In the genomic region with DNA sequence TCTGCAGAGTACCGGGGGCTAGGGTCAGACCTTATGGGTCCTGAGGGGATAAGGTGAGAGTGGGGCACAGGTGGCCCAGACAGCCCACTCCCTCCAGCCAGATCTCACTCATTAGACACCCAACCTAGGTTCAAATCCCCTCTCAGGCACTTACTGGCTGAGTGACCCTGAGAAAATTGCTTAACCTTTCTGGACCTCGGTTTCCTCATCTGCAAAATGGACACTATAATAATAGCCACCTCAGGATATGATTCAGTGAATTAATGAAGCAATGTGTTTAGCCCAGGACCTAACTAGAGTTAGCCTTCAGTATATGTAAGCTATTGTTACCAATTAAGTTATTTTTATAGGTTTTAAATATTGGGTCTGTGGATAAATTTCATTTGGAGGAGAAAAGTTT, we compare ENCODE assay signal across 22 cellular contexts.
DNase-seq lines count a peak whose midpoint lies in the region; ATAC-seq, FAIRE-seq and TF ChIP-seq lines count a peak whose summit lies in the region.
"Had no signal": no experiment of that assay in that cellular context is flagged by ENCODE, and none has a peak within 500 bp of the region (broad histone marks: within the 10 kb centered on the region; RNA-seq: fewer than 3 reads in every experiment).

No MANE protein-coding gene starts in this region.

- H3K27me3 Mint-ChIP-seq in HFFc6 (ENCODE audit: insufficient read depth) = peaks cover 2% of the 10 kb centered on the region; the same call in 1 of the 2 replicates
- H3K27me3 Mint-ChIP-seq: B cell; CD4-positive, alpha-beta T cell had no signal

- no peak for DNase-seq in HepG2 (ENCODE audit: low spot score)
- DNase-seq in right lobe of liver = no peak
- no peak for DNase-seq in IMR-90
- DNase-seq in fibroblast of lung (ENCODE audit: low read depth in 2 of 2) = no peak
- DNase-seq in HFFc6 = no peak
- DNase-seq in RCC 7860 (ENCODE audit: low spot score) = no peak
- DNase-seq: 8988T; AML-193; Caco-2; Calu3; CD4-positive, alpha-beta T cell; CD8-positive, alpha-beta T cell; DMS79 treated with DMSO at 0.1 percent for 48 hours; GF-D8 had no signal

- no peaks in the 10 kb centered on the region for H3K9me3 Mint-ChIP-seq in HFFc6
- H3K9me3 Mint-ChIP-seq: CD4-positive, alpha-beta T cell; CD8-positive, alpha-beta T cell had no signal

- WGBS in HepG2 (ENCODE audit: low lambda C conversion rate) = 82% methylated on average over 1 of the region's 2 CpGs
- WGBS in right lobe of liver (ENCODE audit: insufficient coverage, low coverage, low lambda C conversion rate, missing lambda C conversion rate) = 57% methylated on average over 1 of the region's 2 CpGs
- no CpG with 5 or more reads among the region's 2 CpGs for WGBS in IMR-90 (ENCODE audit: extremely low coverage in 2 of 2, insufficient read length in 1 of 2), 2 experiments

- no peak overlapping the region for H2BK120ac ChIP-seq in IMR-90 (ENCODE audit: low read depth, low read length)

- intact Hi-C loops in HepG2 (cut with micrococcal nuclease; ENCODE audit: unreplicated experiment) (no loop called here), right lobe of liver (cut with DNase I) (loop anchor here (5.0 to 10.0 kb wide), 3 partner anchors 135 to 218 kb away; partner anchors contain the start of gene GRK5 (in 1 of the 2)), IMR-90 (cut with micrococcal nuclease) (no loop called here)

- H3K27me3 ChIP-seq in HepG2 (ENCODE audit: control insufficient read depth in 1 of 2, insufficient read depth in 2 of 2, low read length in 2 of 2) (no peaks in the 10 kb centered on the region), right lobe of liver (no peaks in the 10 kb centered on the region), IMR-90 (ENCODE audit: control insufficient read depth, insufficient read depth, low read length) (no peaks in the 10 kb centered on the region), fibroblast of lung (ENCODE audit: control insufficient read depth, insufficient read depth, low read length) (no peaks in the 10 kb centered on the region)

- in situ Hi-C loops in HepG2 (cut with HindIII; ENCODE audit: extremely low pct_ligation_motif_present, low pct_unique_long_range_greater_than_20kb) (loop anchor here (5.0 kb wide), 1 partner anchor 223 kb away; no protein-coding TSS in a partner anchor), IMR-90 (cut with MboI; ENCODE audit: low sequenced_read_pairs) (loop anchor here (5.0 kb wide), 1 partner anchor 213 kb away; the partner anchor contains the start of gene GRK5)

- H3K4me3 ChIP-seq in HepG2 (replicated peaks in 1 of 3; ENCODE audit: insufficient read depth in 1 of 3, low read depth in 2 of 3, low read length in 3 of 3) = no peak overlapping the region
- H3K4me3 ChIP-seq in right lobe of liver = no peak overlapping the region
- H3K4me3 ChIP-seq in IMR-90 (ENCODE audit: insufficient read depth, low read depth, low read length) = no peak overlapping the region
- no peak overlapping the region for H3K4me3 ChIP-seq in fibroblast of lung (replicated peaks in 1 of 4; ENCODE audit: control extremely low read depth in 1 of 4, insufficient read depth in 1 of 4, low read depth in 3 of 4, low read length in 4 of 4)
- H3K4me3 ChIP-seq: BLaER1 treated with 17β-estradiol and CSF1 and Interleukin-3, amounts not matched to agents 10 nM and 100 nM had no signal

- peaks cover 16% of the 10 kb centered on the region for H3K9me1 ChIP-seq in IMR-90 (ENCODE audit: insufficient read depth, low read length)

- H4K20me1 ChIP-seq in HepG2 (ENCODE audit: insufficient read depth, low read length) (no peaks in the 10 kb centered on the region), IMR-90 (ENCODE audit: insufficient read depth, low read length) (peaks cover 17% of the 10 kb centered on the region), fibroblast of lung (ENCODE audit: control insufficient read depth, extremely low read depth, insufficient read depth, low read length) (no peaks in the 10 kb centered on the region)

- H2AK5ac ChIP-seq in IMR-90 (ENCODE audit: low read depth, low read length) = peak overlapping the region; percentile 21; the same call in 1 of the 2 replicates

- no peak overlapping the region for H2AK9ac ChIP-seq in IMR-90 (replicated peaks; ENCODE audit: low read depth, low read length, poor library complexity)

- H2AFZ ChIP-seq in HepG2 (ENCODE audit: low read length) = no peak overlapping the region
- no peak overlapping the region for H2AFZ ChIP-seq in IMR-90 (replicated peaks; ENCODE audit: low read length, poor library complexity)
- no peak overlapping the region for H2AFZ ChIP-seq in fibroblast of lung (ENCODE audit: low read length)

- H3K4me2 ChIP-seq in HepG2 (ENCODE audit: low read depth, low read length) = no peak overlapping the region
- no peak overlapping the region for H3K4me2 ChIP-seq in IMR-90 (ENCODE audit: low read depth, low read length)
- H3K4me2 ChIP-seq in fibroblast of lung (ENCODE audit: extremely low read depth, insufficient read depth, low read length) = no peak overlapping the region

- H3K23ac ChIP-seq in IMR-90 (ENCODE audit: low read depth, low read length) = no peak overlapping the region

- H3K4me1 ChIP-seq in HepG2 (ENCODE audit: insufficient read depth, low read length) (no peaks in the 10 kb centered on the region), right lobe of liver (no peaks in the 10 kb centered on the region), IMR-90 (ENCODE audit: control insufficient read depth, insufficient read depth, low read length) (peaks cover 21% of the 10 kb centered on the region), fibroblast of lung (ENCODE audit: control insufficient read depth, extremely low read depth, insufficient read depth, low read length) (peaks cover 12% of the 10 kb centered on the region)
- H3K4me1 ChIP-seq: Caco-2 had no signal

- H4K8ac ChIP-seq in IMR-90 (ENCODE audit: low read depth in 2 of 2, low read length in 2 of 2) = no peak overlapping the region

- CTCF ChIA-PET in HepG2 (lab: Yijun Ruan, JAX; ENCODE audit: low intra/inter-chr PET ratio, low total read pairs) = interaction anchor here (1.3 kb wide), 1 partner anchor 221 kb away, joined by 4 read pairs; no protein-coding TSS in a partner anchor
- CTCF ChIA-PET in IMR-90 (lab: Yijun Ruan, JAX) = interaction anchor here (0.6 to 1.7 kb wide), 3 partner anchors 38 to 211 kb away, joined by 4 to 7 read pairs (median 4); no protein-coding TSS in a partner anchor

- H3K36me3 ChIP-seq in HepG2 (replicated peaks in 1 of 2; ENCODE audit: control insufficient read depth in 1 of 2, insufficient read depth in 2 of 2, low read length in 2 of 2) (peaks cover 0 to 3% of the 10 kb centered on the region in 2 experiments; a peak in 1 of 5 replicates), right lobe of liver (no peaks in the 10 kb centered on the region), IMR-90 (ENCODE audit: control insufficient read depth, insufficient read depth, low read length) (peaks cover 43% of the 10 kb centered on the region), fibroblast of lung (ENCODE audit: control insufficient read depth, insufficient read depth, low read length) (peaks cover 7% of the 10 kb centered on the region)
- H3K36me3 ChIP-seq: BLaER1 treated with 17β-estradiol and CSF1 and Interleukin-3, amounts not matched to agents 10 nM and 100 nM had no signal

- peaks cover 14 to 56% of the 10 kb centered on the region in 2 experiments; a peak in 3 of 4 replicates for H3K79me1 ChIP-seq in IMR-90 (ENCODE audit: low read depth in 1 of 2, low read length in 2 of 2)

- H2BK5ac ChIP-seq in IMR-90 (ENCODE audit: low read depth, low read length, poor library complexity, severe bottlenecking) = no peak overlapping the region

- H3K56ac ChIP-seq in IMR-90 (ENCODE audit: extremely low read depth, insufficient read depth, low read length) = no peak overlapping the region

- dilution Hi-C loops in IMR-90 (cut with HindIII; ENCODE audit: low sequenced_read_pairs, unreplicated experiment) = no loop called here

- H4K5ac ChIP-seq in IMR-90 (ENCODE audit: low read depth, low read length) = no peak overlapping the region

- no peaks in the 10 kb centered on the region for H3K9me3 ChIP-seq in HepG2 (ENCODE audit: low read length)
- H3K9me3 ChIP-seq in right lobe of liver = no peaks in the 10 kb centered on the region
- H3K9me3 ChIP-seq in IMR-90 (ENCODE audit: control insufficient read depth, insufficient read depth, low read length) = no peaks in the 10 kb centered on the region
- no peaks in the 10 kb centered on the region for H3K9me3 ChIP-seq in fibroblast of lung (ENCODE audit: control insufficient read depth, insufficient read depth, low read depth, low read length)
- H3K9me3 ChIP-seq: BLaER1 treated with 17β-estradiol and CSF1 and Interleukin-3, amounts not matched to agents 10 nM and 100 nM; Caco-2 had no signal

- H3K27ac ChIP-seq in HepG2 (ENCODE audit: extremely low read length, insufficient read depth, low read length) (no peak overlapping the region), right lobe of liver (no peak overlapping the region), IMR-90 (ENCODE audit: insufficient read depth, low read length) (no peak overlapping the region), fibroblast of lung (ENCODE audit: insufficient read depth, low read length) (peak overlapping the region; percentile 7)
- H3K27ac ChIP-seq: BLaER1 treated with 17β-estradiol and CSF1 and Interleukin-3, amounts not matched to agents 10 nM and 100 nM; C4-2B had no signal

- H3K79me2 ChIP-seq in HepG2 (ENCODE audit: insufficient read depth, low read length) (no peaks in the 10 kb centered on the region), fibroblast of lung (ENCODE audit: control insufficient read depth, insufficient read depth, low read length) (peaks cover 6% of the 10 kb centered on the region)

- BruUV-seq in HepG2 (replicated peaks; lab: Mats Ljungman, UMichigan) = no TSS peak
- no TSS peak for BruUV-seq in IMR-90 (replicated peaks; lab: Mats Ljungman, UMichigan)

- TF ChIP-seq CTCF in HepG2 (CRISPR knock-in tag; IDR thresholded peaks at IDR 0.05) = no peak
- no peak for TF ChIP-seq CTCF in right lobe of liver (IDR thresholded peaks at IDR 0.05)
- TF ChIP-seq CTCF in IMR-90 (conservative IDR thresholded peaks at IDR 0.05; ENCODE audit: low read depth, low read length) = no peak
- TF ChIP-seq CTCF in fibroblast of lung (conservative IDR thresholded peaks at IDR 0.05 in 1 of 2, IDR thresholded peaks at IDR 0.05 in 1 of 2; ENCODE audit: low read depth in 1 of 2, low read length in 2 of 2) = no peak
- no peak for TF ChIP-seq CTCF in HFFc6 (IDR thresholded peaks at IDR 0.05)

- FAIRE-seq in HepG2 (lab: Jason Lieb, UNC) = no peak
- FAIRE-seq in RCC 7860 (lab: Jason Lieb, UNC) = no peak
- FAIRE-seq: A204.1, D721Med, G401.6, GM12891, GM19239 had no signal

- ATAC-seq in HepG2 = no peak
- ATAC-seq in right lobe of liver = no peak
- no peak for ATAC-seq in IMR-90 (ENCODE audit: low read depth)
- ATAC-seq: CD8-positive, alpha-beta T cell had no signal

- no peak overlapping the region for H3K14ac ChIP-seq in IMR-90 (replicated peaks; ENCODE audit: low read depth, low read length)

- no peak overlapping the region for H4K91ac ChIP-seq in IMR-90 (ENCODE audit: insufficient read depth, low read depth, low read length)

- no peak overlapping the region for H3K4me3 Mint-ChIP-seq in HFFc6
- H3K4me3 Mint-ChIP-seq: B cell; CD4-positive, alpha-beta T cell; CD8-positive, alpha-beta T cell had no signal

- H3K9ac ChIP-seq in HepG2 (ENCODE audit: insufficient read depth, low read depth, low read length) (no peak overlapping the region), IMR-90 (ENCODE audit: low read depth, low read length) (no peak overlapping the region), fibroblast of lung (ENCODE audit: insufficient read depth, low read length) (no peak overlapping the region)
- H3K9ac ChIP-seq: BLaER1 treated with 17β-estradiol and CSF1 and Interleukin-3, amounts not matched to agents 10 nM and 100 nM had no signal

- no peak overlapping the region for H3K4ac ChIP-seq in IMR-90 (ENCODE audit: low read depth, low read length)

- no peak overlapping the region for H3K18ac ChIP-seq in IMR-90 (ENCODE audit: low read depth, low read length)

- H2BK20ac ChIP-seq in IMR-90 (ENCODE audit: low read depth, low read length) = no peak overlapping the region

- H3K27ac Mint-ChIP-seq in HFFc6 = no peak overlapping the region
- H3K27ac Mint-ChIP-seq: B cell; CD4-positive, alpha-beta T cell; CD8-positive, alpha-beta T cell had no signal

- no peak overlapping the region for H2BK15ac ChIP-seq in IMR-90 (ENCODE audit: low read depth, low read length)

- TF ChIP-seq POLR2A in HepG2 (IDR thresholded peaks at IDR 0.05; ENCODE audit: insufficient read depth in 1 of 2, low read depth in 2 of 2, low read length in 2 of 2) = no peak
- TF ChIP-seq POLR2A in right lobe of liver (IDR thresholded peaks at IDR 0.05) = no peak
- no peak for TF ChIP-seq POLR2A in IMR-90 (IDR thresholded peaks at IDR 0.05; ENCODE audit: low read depth, low read length)

- POLR2A ChIA-PET in HepG2 (lab: Yijun Ruan, JAX) = no interaction called here
- POLR2A ChIA-PET in IMR-90 (lab: Charles Lee; ENCODE audit: unreplicated experiment) = no interaction called here

- no peak for TF ChIP-seq RAD21 in HepG2 (CRISPR knock-in tag; IDR thresholded peaks at IDR 0.05)
- TF ChIP-seq RAD21 in IMR-90 (IDR thresholded peaks at IDR 0.05; ENCODE audit: low read length) = no peak

- H3K36me3 Mint-ChIP-seq in HFFc6 (ENCODE audit: low read depth) = no peaks in the 10 kb centered on the region

- peaks cover 12% of the 10 kb centered on the region for H3K4me1 Mint-ChIP-seq in HFFc6 (ENCODE audit: low read depth)

- no peak for TF ChIP-seq EP300 in HepG2 (IDR thresholded peaks at IDR 0.05; ENCODE audit: low read depth in 2 of 2, low read length in 2 of 2)
- no peak for TF ChIP-seq EP300 in HepG2 (CRISPR knock-in tag; IDR thresholded peaks at IDR 0.05; ENCODE audit: borderline replicate concordance)

Comparison
In these comparisons a context has a peak if more than half of its experiments do, and no peak if none do; other contexts are left out.
1. intact Hi-C loops: an anchor here in right lobe of liver (5.0 to 10.0 kb wide); none called in HepG2 and IMR-90.